ENCODE assay signal across 20 cellular contexts in the genomic region with DNA sequence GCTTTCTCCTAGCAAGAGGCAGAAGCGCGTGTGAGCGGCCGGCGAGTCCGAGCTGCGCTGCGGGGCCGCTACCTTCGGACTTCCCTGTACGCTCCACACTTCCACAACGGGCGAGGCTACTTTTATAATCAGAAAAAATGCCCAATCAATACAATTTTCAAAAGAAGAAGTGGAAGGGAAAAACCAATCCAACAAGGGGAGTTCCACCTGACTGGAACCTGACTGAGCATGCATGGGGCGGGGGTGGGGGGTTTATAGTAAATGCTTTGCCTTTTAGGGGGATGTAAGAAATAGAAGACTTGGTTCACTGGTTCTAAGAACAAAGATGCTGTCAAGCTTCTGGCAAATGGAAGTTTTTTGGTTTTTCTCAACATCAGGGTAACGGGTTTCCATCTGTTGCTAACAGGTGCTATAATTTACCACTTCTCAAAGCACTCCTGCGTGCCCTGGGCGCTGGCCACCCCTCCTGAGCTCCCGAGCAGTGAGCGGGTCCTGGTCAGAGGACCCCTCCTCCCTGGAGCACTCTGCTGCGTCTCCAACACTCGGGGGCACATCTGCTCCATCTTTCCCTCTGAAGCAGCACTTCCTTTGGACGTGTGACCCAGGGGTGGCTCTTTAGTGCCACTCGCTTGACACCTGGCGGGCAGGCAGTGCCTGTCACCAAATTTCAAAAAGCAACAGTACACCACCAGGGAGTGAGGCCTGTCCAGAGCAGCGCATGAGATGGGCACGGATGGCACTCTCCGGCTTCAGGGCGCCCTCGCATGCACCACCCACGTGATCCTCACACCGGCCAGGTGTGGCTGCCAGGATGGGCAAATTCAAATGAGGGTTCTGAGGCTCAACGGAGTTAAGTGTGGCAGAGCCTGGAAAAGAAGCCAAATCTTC. TPM values are rescaled to one million over a fixed set of nuclear protein-coding genes. Genes with fewer than 3 reads are reported as not detected.
A peak's percentile ranks its signal among the peaks of the same experiment; 100 is the strongest.
DNase-seq lines count a peak whose midpoint lies in the region; ATAC-seq and TF ChIP-seq lines count a peak whose summit lies in the region.
"Had no signal": no experiment of that assay in that cellular context is flagged by ENCODE, and none has a peak within 500 bp of the region (broad histone marks: within the 10 kb centered on the region; RNA-seq: fewer than 3 reads in every experiment).

No MANE protein-coding gene starts in this region.

- H3K18ac ChIP-seq in H9 (ENCODE audit: insufficient read length, low read depth, low read length), result no peak overlapping the region

- no peak overlapping the region for H3K23ac ChIP-seq in H9 (ENCODE audit: insufficient read length, low read depth, low read length)

- H2BK5ac ChIP-seq in H9 (ENCODE audit: insufficient read length, low read length), result no peak overlapping the region

- no peak overlapping the region for H2AK5ac ChIP-seq in H9 (ENCODE audit: insufficient read length, low read length)

- H2AFZ ChIP-seq in H9 (ENCODE audit: low read length), result no peak overlapping the region

- no peaks in the 10 kb centered on the region for H3K79me1 ChIP-seq in H9 (ENCODE audit: insufficient read depth, low read depth, low read length, poor library complexity, severe bottlenecking)

- H2BK120ac ChIP-seq in H9 (ENCODE audit: low read depth, low read length, poor library complexity, severe bottlenecking), result no peak overlapping the region

- no peaks in the 10 kb centered on the region for H3K4me1 Mint-ChIP-seq in H9
- peaks cover 53% of the 10 kb centered on the region for H3K4me1 Mint-ChIP-seq in dendritic cell treated with granulocyte-macrophage colony-stimulating factor and Interleukin-4, amounts not matched to agents 40 ng/mL and 50 ng/mL, for 4 days (ENCODE audit: low read depth)
- H3K4me1 Mint-ChIP-seq: CD8-positive, alpha-beta memory T cell had no signal

- no peak overlapping the region for H2BK15ac ChIP-seq in H9 (ENCODE audit: low read depth, low read length)

- no peak overlapping the region for H3T11ph ChIP-seq in H9 (ENCODE audit: low read length)

- no peak overlapping the region for H4K5ac ChIP-seq in H9 (ENCODE audit: insufficient read length, low read depth, low read length)

- no peaks in the 10 kb centered on the region; a peak in 1 of 7 replicates for H3K36me3 Mint-ChIP-seq in H9 (ENCODE audit: insufficient read depth in 1 of 3, low read depth in 3 of 3)
- no peaks in the 10 kb centered on the region for H3K36me3 Mint-ChIP-seq in dendritic cell treated with granulocyte-macrophage colony-stimulating factor and Interleukin-4, amounts not matched to agents 40 ng/mL and 50 ng/mL, for 4 days (ENCODE audit: low read depth)

- no peaks in the 10 kb centered on the region for H3K9me3 Mint-ChIP-seq in H9
- H3K9me3 Mint-ChIP-seq in dendritic cell treated with granulocyte-macrophage colony-stimulating factor and Interleukin-4, amounts not matched to agents 40 ng/mL and 50 ng/mL, for 4 days, result no peaks in the 10 kb centered on the region
- H3K9me3 Mint-ChIP-seq: CD8-positive, alpha-beta memory T cell had no signal

- H3K4me3 ChIP-seq in BLaER1, result no peak overlapping the region
- H3K4me3 ChIP-seq: left ventricle myocardium inferior had no signal

- no CpG with 5 or more reads among the region's 32 CpGs for WGBS in H9 (ENCODE audit: extremely low coverage, insufficient read length, low lambda C conversion rate)

- no peak overlapping the region for H4K91ac ChIP-seq in H9 (ENCODE audit: insufficient read length, low read depth, low read length)

- no peak overlapping the region for H3K4me3 Mint-ChIP-seq in H9
- no peak overlapping the region for H3K4me3 Mint-ChIP-seq in dendritic cell treated with granulocyte-macrophage colony-stimulating factor and Interleukin-4, amounts not matched to agents 40 ng/mL and 50 ng/mL, for 4 days
- H3K4me3 Mint-ChIP-seq: CD8-positive, alpha-beta memory T cell had no signal

- H3K14ac ChIP-seq in H9 (ENCODE audit: insufficient read depth, low read length), result peak overlapping the region; percentile 10; the same call in 1 of the 2 replicates

- H4K8ac ChIP-seq in H9 (replicated peaks; ENCODE audit: insufficient read length, low read depth, low read length), result no peak overlapping the region

- H2BK20ac ChIP-seq in H9 (ENCODE audit: low read depth, low read length, poor library complexity, severe bottlenecking), result no peak overlapping the region

- H3K4me1 ChIP-seq in BLaER1, result peaks cover 89% of the 10 kb centered on the region
- H3K4me1 ChIP-seq in H9 (ENCODE audit: insufficient read depth, low read length), result no peaks in the 10 kb centered on the region

- H3K4ac ChIP-seq in H9 (ENCODE audit: low read depth, low read length), result no peak overlapping the region

- intact Hi-C loops in dendritic cell treated with granulocyte-macrophage colony-stimulating factor and Interleukin-4, amounts not matched to agents 40 ng/mL and 50 ng/mL, for 4 days (cut with micrococcal nuclease), result no loop called here

- no peaks in the 10 kb centered on the region for H3K27me3 Mint-ChIP-seq in H9 (ENCODE audit: low read depth)
- peaks cover 11% of the 10 kb centered on the region for H3K27me3 Mint-ChIP-seq in dendritic cell treated with granulocyte-macrophage colony-stimulating factor and Interleukin-4, amounts not matched to agents 40 ng/mL and 50 ng/mL, for 4 days
- H3K27me3 Mint-ChIP-seq: CD8-positive, alpha-beta memory T cell had no signal

- H3K27ac ChIP-seq in BLaER1 (0 out of 2 replicates have a peak overlapping the region, but pooled peaks have one; percentile 40), H9 (ENCODE audit: insufficient read length, low read depth, low read length) (no peak overlapping the region)
- H3K27ac ChIP-seq: left ventricle myocardium inferior had no signal

- ATAC-seq in GM18868 (IDR thresholded peaks at IDR 0.05; ENCODE audit: unreplicated experiment) (no peak), HG02763 (IDR thresholded peaks at IDR 0.05; ENCODE audit: unreplicated experiment) (no peak)
- ATAC-seq: esophagus mucosa, Panc1 had no signal

- no peak overlapping the region for H2BK12ac ChIP-seq in H9 (ENCODE audit: insufficient read length, low read depth, low read length)

- peak overlapping the region in 1 of 3 experiments; percentile 25; a peak in 2 of 7 replicates for H3K27ac Mint-ChIP-seq in H9
- H3K27ac Mint-ChIP-seq in dendritic cell treated with granulocyte-macrophage colony-stimulating factor and Interleukin-4, amounts not matched to agents 40 ng/mL and 50 ng/mL, for 4 days, result peak overlapping the region; percentile 31

- peaks cover 4% of the 10 kb centered on the region for H3K36me3 ChIP-seq in BLaER1

- DNase-seq in H9 (no peak), NCI-H2081 treated with DMSO at 0.1 percent for 48 hours (lab: John Stamatoyannopoulos, UW) (no peak), NCI-H446 (lab: John Stamatoyannopoulos, UW) (no peak)
- DNase-seq: activated effector memory CD4-positive, alpha-beta T cell treated with Interleukin-2 at 50 U/mL for 16 hours; CD8-positive, alpha-beta memory T cell; DMS79 treated with DMSO at 0.1 percent for 48 hours; effector CD4-positive, alpha-beta T cell; KG1; left ventricle myocardium inferior; NCI-H1092 treated with DMSO at 0.1 percent for 48 hours; NCI-H69; stimulated activated CD4-positive, alpha-beta T cell treated with anti-CD3 and anti-CD28 coated beads, Interleukin-1b, Interleukin-23, amount 100 ng/mL, for 48 hours; T-helper 9 cell had no signal

- no peak overlapping the region for H3K9ac ChIP-seq in BLaER1
- no peak overlapping the region for H3K9ac ChIP-seq in H9 (ENCODE audit: extremely low read depth, insufficient read length, low read length)

- no peaks in the 10 kb centered on the region for H3K23me2 ChIP-seq in H9 (ENCODE audit: insufficient read length, low read depth, low read length, poor library complexity, severe bottlenecking)

- no peak overlapping the region for H3K56ac ChIP-seq in H9 (ENCODE audit: insufficient read length, low read depth, low read length)

- peaks cover 10% of the 10 kb centered on the region; the same call in 1 of the 2 replicates for H3K27me3 ChIP-seq in BLaER1
- H3K27me3 ChIP-seq in H9 (ENCODE audit: insufficient read depth, low read length), result no peaks in the 10 kb centered on the region

- no peaks in the 10 kb centered on the region for H4K20me1 ChIP-seq in BLaER1
- H4K20me1 ChIP-seq in H9 (ENCODE audit: control insufficient read depth, insufficient read depth, insufficient read length), result no peaks in the 10 kb centered on the region

- H3K4me2 ChIP-seq in BLaER1 (peak overlapping the region; percentile 70), H9 (ENCODE audit: insufficient read depth, insufficient read length, low read length) (no peak overlapping the region)

- TF ChIP-seq CTCF in GM12873 (IDR thresholded peaks at IDR 0.05; ENCODE audit: insufficient read depth, low read depth, low read length, missing control alignments) (peak; percentile 32), H9 (conservative IDR thresholded peaks at IDR 0.05) (no peak)

- H3K79me2 ChIP-seq in H9 (ENCODE audit: insufficient read depth, low read length), result no peaks in the 10 kb centered on the region

- H3K9me3 ChIP-seq in BLaER1 (no peaks in the 10 kb centered on the region), H9 (ENCODE audit: control insufficient read depth, low read depth, low read length) (no peaks in the 10 kb centered on the region)
- H3K9me3 ChIP-seq: left ventricle myocardium inferior had no signal

RNA-seq across cellular contexts. Expression of gene BID, which starts 21.6 kb away (rescaled TPM):
- total RNA-seq in H9 (2021), result 23.2 and 25.5 TPM in 2 replicates
